In genomic region chr15:61374848-61375247, GRCh38 we compare ENCODE assay signal across 34 cellular contexts.
"Had no signal": no experiment of that assay in that cellular context is flagged by ENCODE, and none has a peak within 500 bp of the region (broad histone marks: within the 10 kb centered on the region; RNA-seq: fewer than 3 reads in every experiment).

No MANE protein-coding gene starts in this region.

- H3K4me3 ChIP-seq: adrenal gland, ascending aorta, body of pancreas, breast epithelium, cardiac muscle cell had no signal

- DNase-seq: activated effector memory CD4-positive, alpha-beta T cell treated with anti-CD3 and anti-CD28 coated beads, Interleukin-2, amount 50 U/mL, for 16 hours; activated effector memory CD4-positive, alpha-beta T cell treated with Interleukin-2 at 50 U/mL for 16 hours; activated gamma-delta T cell; activated gamma-delta T cell treated with Interleukin-2 at 50 U/mL for 16 hours; activated naive CD4-positive, alpha-beta T cell; activated naive CD4-positive, alpha-beta T cell treated with anti-CD3 and anti-CD28 coated beads for 36 hours; activated naive CD4-positive, alpha-beta T cell treated with anti-CD3 and anti-CD28 coated beads, Interleukin-2, amount 10 ng/mL, durations not matched to agents 7 days and 5 days; activated naive CD4-positive, alpha-beta T cell treated with anti-CD3 and anti-CD28 coated beads, Interleukin-2, amount 50 U/mL, for 16 hours; activated naive CD4-positive, alpha-beta T cell treated with Interleukin-2 at 50 U/mL for 16 hours; activated naive CD8-positive, alpha-beta T cell treated with anti-CD3 and anti-CD28 coated beads for 36 hours; activated naive CD8-positive, alpha-beta T cell treated with anti-CD3 and anti-CD28 coated beads, Interleukin-2, amount 10 ng/mL, durations not matched to agents 7 days and 5 days; activated naive CD8-positive, alpha-beta T cell treated with anti-CD3 and anti-CD28 coated beads, Interleukin-2, amount 50 U/mL, for 24 hours; activated T-cell treated with anti-CD3 and anti-CD28 coated beads, Interleukin-2, amount 50 U/mL, for 1 hour; activated T-cell treated with anti-CD3 and anti-CD28 coated beads, Interleukin-2, amount 50 U/mL, for 24 hours; activated T-cell treated with anti-CD3 and anti-CD28 coated beads, Interleukin-2, amount 50 U/mL, for 4 hours; activated T-cell treated with anti-CD3 and anti-CD28 coated beads, Interleukin-2, amount 50 U/mL, for 48 hours; activated T-cell treated with anti-CD3 and anti-CD28 coated beads, Interleukin-2, amount 50 U/mL, for 72 hours; adrenal gland; amniotic stem cell; amygdala; anterior cingulate cortex; aorta; body of pancreas; brain microvascular endothelial cell; caudate nucleus; central memory CD4-positive, alpha-beta T cell; cerebellar nuclear complex had no signal

- H3K27ac ChIP-seq: adrenal gland, ascending aorta, body of pancreas, brain microvascular endothelial cell, breast epithelium, cardiac muscle cell had no signal

- H3K36me3 ChIP-seq: adrenal gland, ascending aorta, brain microvascular endothelial cell, breast epithelium, cardiac muscle cell had no signal

- FAIRE-seq: astrocyte, bronchial epithelial cell had no signal

- ATAC-seq: activated naive CD4-positive, alpha-beta T cell treated with anti-CD3 and anti-CD28 coated beads, Interleukin-2, amount 50 U/mL, for 72 hours; activated naive CD8-positive, alpha-beta T cell treated with anti-CD3 and anti-CD28 coated beads, Interleukin-2, amount 50 U/mL, for 24 hours; activated T-cell treated with anti-CD3 and anti-CD28 coated beads, Interleukin-2, amount 50 U/mL, for 4 hours; activated T-cell treated with anti-CD3 and anti-CD28 coated beads, Interleukin-2, amount 50 U/mL, for 72 hours; activated T-helper 17 cell treated with anti-CD3 and anti-CD28 coated beads, Interleukin-2, amount 50 U/mL, for 72 hours; body of pancreas had no signal

- H3K4me1 ChIP-seq: adrenal gland, ascending aorta, body of pancreas, breast epithelium had no signal

- H3K9me3 ChIP-seq: adrenal gland, ascending aorta, body of pancreas, breast epithelium had no signal

- H3K27me3 ChIP-seq: adrenal gland, ascending aorta, body of pancreas, brain microvascular endothelial cell, breast epithelium, cardiac muscle cell had no signal
